8 cellular contexts compared by ENCODE assay signal in genomic region chr15:58332676-58333400, GRCh38.
DNase-seq lines count a peak whose midpoint lies in the region; ATAC-seq, FAIRE-seq and TF ChIP-seq lines count a peak whose summit lies in the region.

No MANE protein-coding gene starts in this region.

- H3K9me3 ChIP-seq in heart left ventricle (peaks cover 0 to 14% (median 0%) of the 10 kb centered on the region in 12 donors), WERI-Rb-1 (ENCODE audit: severe bottlenecking) (peaks cover 2% of the 10 kb centered on the region), gastroesophageal sphincter (no peaks in the 10 kb centered on the region), small intestine (ENCODE audit: control insufficient read depth, low read depth) (no peaks in the 10 kb centered on the region)

- ATAC-seq in heart left ventricle (no peak), left ventricle myocardium superior (no peak), gastroesophageal sphincter (no peak), HG03565 (IDR thresholded peaks at IDR 0.05; ENCODE audit: unreplicated experiment) (no peak)

- no peak for TF ChIP-seq EP300 in gastroesophageal sphincter (IDR thresholded peaks at IDR 0.05)

- no peak for DNase-seq in heart left ventricle
- DNase-seq in left ventricle myocardium superior: no peak
- no peak for DNase-seq in WERI-Rb-1
- DNase-seq in small intestine: peak; percentile 41
- no peak for DNase-seq in Ammon's horn (ENCODE audit: low spot score)
- no peak for DNase-seq in effector CD4-positive, alpha-beta T cell

- intact Hi-C loops in heart left ventricle (cut with DNase I) (loop anchor here in 3 of 10 donors (1.0 to 10.0 kb wide), 9 partner anchors 104 to 442 kb away; partner anchors contain the start of genes ADAM10 (in 2 of the 3) and MINDY2 (in 1 of the 3)), left ventricle myocardium superior (cut with micrococcal nuclease) (no loop called here)

- H3K4me1 ChIP-seq in heart left ventricle: peaks cover 8 to 48% (median 31%) of the 10 kb centered on the region in 12 donors
- H3K4me1 ChIP-seq in gastroesophageal sphincter: peaks cover 0 to 40% (median 30%) of the 10 kb centered on the region in 3 donors
- peaks cover 0 to 8% of the 10 kb centered on the region in 2 donors for H3K4me1 ChIP-seq in small intestine (ENCODE audit: control insufficient read depth in 2 of 2, insufficient read depth in 1 of 2, low read depth in 1 of 2, low read length in 1 of 2)

- H3K36me3 ChIP-seq in heart left ventricle (no peaks in the 10 kb centered on the region), WERI-Rb-1 (no peaks in the 10 kb centered on the region), gastroesophageal sphincter (no peaks in the 10 kb centered on the region), small intestine (ENCODE audit: control insufficient read depth in 2 of 2, insufficient read depth in 2 of 2, low read length in 2 of 2) (no peaks in the 10 kb centered on the region)

- FAIRE-seq in small intestine (lab: Jason Lieb, UNC): no peak

- no peak for TF ChIP-seq CTCF in heart left ventricle (IDR thresholded peaks at IDR 0.05)
- no peak for TF ChIP-seq CTCF in WERI-Rb-1 (IDR thresholded peaks at IDR 0.05; ENCODE audit: low read depth, low read length)
- no peak for TF ChIP-seq CTCF in gastroesophageal sphincter (IDR thresholded peaks at IDR 0.05)

- H3K27me3 ChIP-seq in heart left ventricle: no peaks in the 10 kb centered on the region
- H3K27me3 ChIP-seq in WERI-Rb-1 (ENCODE audit: insufficient read depth, low read depth, severe bottlenecking): no peaks in the 10 kb centered on the region
- no peaks in the 10 kb centered on the region for H3K27me3 ChIP-seq in gastroesophageal sphincter
- no peaks in the 10 kb centered on the region for H3K27me3 ChIP-seq in small intestine (ENCODE audit: control insufficient read depth in 2 of 2, insufficient read depth in 2 of 2, low read length in 2 of 2)

- peak overlapping the region; percentile 79 to 95 (median 90) for H3K27ac ChIP-seq in heart left ventricle
- H3K27ac ChIP-seq in WERI-Rb-1: peak overlapping the region; percentile 91
- peak overlapping the region; percentile 47 to 91 (median 80) for H3K27ac ChIP-seq in gastroesophageal sphincter
- peak overlapping the region; percentile 61 to 92 for H3K27ac ChIP-seq in small intestine (ENCODE audit: low read depth in 1 of 2, low read length in 1 of 2)

- H3K4me3 ChIP-seq in heart left ventricle (no peak overlapping the region), WERI-Rb-1 (ENCODE audit: low read depth, low read length) (no peak overlapping the region), gastroesophageal sphincter (no peak overlapping the region), small intestine (ENCODE audit: low read depth in 1 of 2, low read length in 2 of 2) (no peak overlapping the region)

- TF ChIP-seq POLR2A in heart left ventricle (IDR thresholded peaks at IDR 0.05) (no peak), gastroesophageal sphincter (IDR thresholded peaks at IDR 0.05) (no peak)
